Comparison of ENCODE assay signal across 8 cellular contexts in genomic region chr4:7067523-7068278, GRCh38. TPM values are rescaled to one million over a fixed set of nuclear protein-coding genes. Genes with fewer than 3 reads are reported as not detected.
A peak's percentile ranks its signal among the peaks of the same experiment; 100 is the strongest.
DNase-seq lines count a peak whose midpoint lies in the region; ATAC-seq and TF ChIP-seq lines count a peak whose summit lies in the region.

Gene GRPEL1, minus strand, starts transcription at chr4:7068064. Its CDS starts 32 bp downstream, at chr4:7068032.

- intact Hi-C loops in tibial artery (cut with DNase I; ENCODE audit: low total_unique reads) = loop anchor here (2.0 kb wide), 2 partner anchors 25 to 81 kb away; partner anchors contain the start of gene TADA2B

- POLR2A ChIA-PET in activated naive CD8-positive, alpha-beta T cell treated with anti-CD3 and anti-CD28 coated beads, Interleukin-2, amount 10 ng/mL, durations not matched to agents 7 days and 5 days (lab: Charles Lee) = interaction anchor here (0.7 to 5.1 kb wide), 26 partner anchors 9 to 425 kb away, joined by 3 to 101 read pairs (median 4); partner anchors contain the start of genes BLOC1S4, TADA2B and TBC1D14

- H3K9me3 ChIP-seq in tibial artery = no peaks in the 10 kb centered on the region

- H3K27ac ChIP-seq in tibial artery = peak within 1 kb of the TSS; percentile 87 to 95

- in situ Hi-C loops in SK-MEL-5 (cut with HindIII; ENCODE audit: low pct_unique_long_range_greater_than_20kb, low sequenced_read_pairs) = no loop called here

- peaks cover 0 to 30% (median 23%) of the 10 kb centered on the region in 4 donors for H3K4me1 ChIP-seq in tibial artery

- H3K27me3 Mint-ChIP-seq in HFFc6 (ENCODE audit: insufficient read depth) (peaks cover 6% of the 10 kb centered on the region), glutamatergic neuron (ENCODE audit: unreplicated experiment) (peaks cover 7% of the 10 kb centered on the region)
- H3K27me3 Mint-ChIP-seq in activated naive CD8-positive, alpha-beta T cell treated with anti-CD3 and anti-CD28 coated beads, Interleukin-2, amount 10 ng/mL, durations not matched to agents 7 days and 5 days = peaks cover 6% of the 10 kb centered on the region

- H3K4me1 Mint-ChIP-seq in HFFc6 (ENCODE audit: low read depth) = peaks cover 40% of the 10 kb centered on the region
- H3K4me1 Mint-ChIP-seq in activated naive CD8-positive, alpha-beta T cell treated with anti-CD3 and anti-CD28 coated beads, Interleukin-2, amount 10 ng/mL, durations not matched to agents 7 days and 5 days = peaks cover 32% of the 10 kb centered on the region
- H3K4me1 Mint-ChIP-seq in glutamatergic neuron (ENCODE audit: low read depth, unreplicated experiment) = peaks cover 7% of the 10 kb centered on the region

- peaks cover 11 to 19% (median 14%) of the 10 kb centered on the region in 3 donors for H3K36me3 ChIP-seq in tibial artery

- DNase-seq in GM10266 (ENCODE audit: extremely low spot score) (peak; percentile 99), HFFc6 (peak; percentile 99), NAMALWA (ENCODE audit: low spot score) (peak; percentile 100), SK-MEL-5 (ENCODE audit: low read depth, low spot score) (peak; percentile 99), glutamatergic neuron (no peak), omental fat pad (ENCODE audit: low spot score) (peak; percentile 99), tibial artery (peak; percentile 100)
- DNase-seq in activated naive CD8-positive, alpha-beta T cell treated with anti-CD3 and anti-CD28 coated beads, Interleukin-2, amount 10 ng/mL, durations not matched to agents 7 days and 5 days = peak; percentile 100

- TF ChIP-seq CTCF in GM10266 (IDR thresholded peaks at IDR 0.05; ENCODE audit: control insufficient read depth, insufficient read depth, low read depth, missing control alignments) = no peak
- TF ChIP-seq CTCF in HFFc6 (IDR thresholded peaks at IDR 0.05) = no peak
- no peak for TF ChIP-seq CTCF in glutamatergic neuron (IDR thresholded peaks at IDR 0.05; ENCODE audit: partially characterized antibody, unreplicated experiment)
- no peak for TF ChIP-seq CTCF in omental fat pad (IDR thresholded peaks at IDR 0.05)
- no peak for TF ChIP-seq CTCF in tibial artery (IDR thresholded peaks at IDR 0.05)

- no peaks in the 10 kb centered on the region for H3K27me3 ChIP-seq in tibial artery

- H3K4me3 ChIP-seq in tibial artery = peak within 1 kb of the TSS; percentile 67 to 90

- H3K36me3 Mint-ChIP-seq in HFFc6 (ENCODE audit: low read depth) = peaks cover 24% of the 10 kb centered on the region
- peaks cover 17% of the 10 kb centered on the region for H3K36me3 Mint-ChIP-seq in activated naive CD8-positive, alpha-beta T cell treated with anti-CD3 and anti-CD28 coated beads, Interleukin-2, amount 10 ng/mL, durations not matched to agents 7 days and 5 days
- no peaks in the 10 kb centered on the region for H3K36me3 Mint-ChIP-seq in glutamatergic neuron (ENCODE audit: unreplicated experiment)

- ATAC-seq in activated naive CD8-positive, alpha-beta T cell treated with anti-CD3 and anti-CD28 coated beads, Interleukin-2, amount 10 ng/mL, durations not matched to agents 7 days and 5 days (ENCODE audit: low read depth) = peak; percentile 96
- ATAC-seq in omental fat pad (ENCODE audit: low FRiP score) = peak; percentile 97

- no peaks in the 10 kb centered on the region for H3K9me3 Mint-ChIP-seq in HFFc6
- no peaks in the 10 kb centered on the region for H3K9me3 Mint-ChIP-seq in activated naive CD8-positive, alpha-beta T cell treated with anti-CD3 and anti-CD28 coated beads, Interleukin-2, amount 10 ng/mL, durations not matched to agents 7 days and 5 days
- peaks cover 7% of the 10 kb centered on the region for H3K9me3 Mint-ChIP-seq in glutamatergic neuron (ENCODE audit: unreplicated experiment)

- peak within 1 kb of the TSS; percentile 92 for H3K27ac Mint-ChIP-seq in HFFc6
- peak within 1 kb of the TSS; percentile 94 for H3K27ac Mint-ChIP-seq in activated naive CD8-positive, alpha-beta T cell treated with anti-CD3 and anti-CD28 coated beads, Interleukin-2, amount 10 ng/mL, durations not matched to agents 7 days and 5 days
- peak within 1 kb of the TSS; percentile 82 for H3K27ac Mint-ChIP-seq in glutamatergic neuron (ENCODE audit: unreplicated experiment)

- H3K4me3 Mint-ChIP-seq in HFFc6 = peak within 1 kb of the TSS; percentile 98
- H3K4me3 Mint-ChIP-seq in activated naive CD8-positive, alpha-beta T cell treated with anti-CD3 and anti-CD28 coated beads, Interleukin-2, amount 10 ng/mL, durations not matched to agents 7 days and 5 days = peak within 1 kb of the TSS; percentile 96
- H3K4me3 Mint-ChIP-seq in glutamatergic neuron (ENCODE audit: unreplicated experiment) = peak within 1 kb of the TSS; percentile 93

RNA-seq across cellular contexts. Expression of gene GRPEL1, which starts in this region (rescaled TPM):
- 10 to 100 TPM; 43.1 to 62.1 (median 45.3) TPM for total RNA-seq in HFFc6 (2021; fragmentation: NEBNext Ultra II Directional; extraction: Animal tissue kit (Norgen Biotek cat#: 25700))
- 69.6 and 70.6 TPM in 2 replicates for total RNA-seq in SK-MEL-5 (2014; rRNA removed; shearing (Covaris generic))
- polyA plus RNA-seq in SK-MEL-5 (2015; cell fraction: cytosol; rRNA removed) = 35.2 and 40.5 TPM in 2 replicates
- polyA plus RNA-seq in SK-MEL-5 (2015; cell fraction: nucleus; rRNA removed) = 11.1 and 15.6 TPM in 2 replicates
- total RNA-seq in activated naive CD8-positive, alpha-beta T cell treated with anti-CD3 and anti-CD28 coated beads, Interleukin-2, amount 10 ng/mL, durations not matched to agents 7 days and 5 days = 10 to 100 TPM; 36.3 to 37.9 TPM
- total RNA-seq in glutamatergic neuron (ENCODE audit: unreplicated experiment) (14.0 TPM), omental fat pad (10 to 100 TPM; 25.4 to 62.1 (median 33.8) TPM)
